Comparison of ENCODE assay signal across 8 cellular contexts in genomic region chr3:52454938-52455282, GRCh38. TPM values are rescaled to one million over a fixed set of nuclear protein-coding genes. Genes with fewer than 3 reads are reported as not detected.
DNase-seq lines count a peak whose midpoint lies in the region; ATAC-seq and TF ChIP-seq lines count a peak whose summit lies in the region.

No MANE protein-coding gene starts in this region.

- no peaks in the 10 kb centered on the region for H3K9me3 Mint-ChIP-seq in chondrocyte (ENCODE audit: low read depth)
- no peaks in the 10 kb centered on the region for H3K9me3 Mint-ChIP-seq in natural killer cell

- no peak for TF ChIP-seq CTCF in chondrocyte (IDR thresholded peaks at IDR 0.05)
- no peak for TF ChIP-seq CTCF in natural killer cell (IDR thresholded peaks at IDR 0.05)

- peak overlapping the region; percentile 77; the same call in 1 of the 2 replicates for H3K27ac ChIP-seq in BLaER1

- DNase-seq in chondrocyte (ENCODE audit: low spot score) (no peak), natural killer cell (no peak), DMS153 treated with DMSO at 0.1 percent for 48 hours (lab: John Stamatoyannopoulos, UW; ENCODE audit: unreplicated experiment) (no peak), midbrain (lab: John Stamatoyannopoulos, UW) (no peak)
- no peak for DNase-seq in stimulated activated naive CD4-positive, alpha-beta T cell treated with Interleukin-2 at 50 U/mL for 16 hours (lab: John Stamatoyannopoulos, UW)

- H4K20me1 ChIP-seq in BLaER1: peaks cover 17% of the 10 kb centered on the region; the same call in 1 of the 2 replicates

- peak overlapping the region; percentile 95 for H3K4me2 ChIP-seq in BLaER1

- peak overlapping the region; percentile 76 for H3K9ac ChIP-seq in BLaER1

- peak overlapping the region; percentile 74 for H3K27ac Mint-ChIP-seq in chondrocyte (ENCODE audit: unreplicated experiment)
- H3K27ac Mint-ChIP-seq in natural killer cell: peak overlapping the region; percentile 95 to 96

- peak overlapping the region; percentile 95 for H3K4me3 ChIP-seq in BLaER1

- H3K9me3 ChIP-seq in BLaER1: no peaks in the 10 kb centered on the region

- ATAC-seq in HG03354 (IDR thresholded peaks at IDR 0.05; ENCODE audit: poor library complexity, severe bottlenecking, unreplicated experiment) (peak; percentile 3), natural killer cell (no peak), GM18870 (IDR thresholded peaks at IDR 0.05; ENCODE audit: unreplicated experiment) (no peak)

- no peaks in the 10 kb centered on the region for H3K27me3 ChIP-seq in BLaER1

- H3K36me3 Mint-ChIP-seq in chondrocyte (ENCODE audit: low read depth) (peaks cover 10% of the 10 kb centered on the region), natural killer cell (no peaks in the 10 kb centered on the region)

- no peaks in the 10 kb centered on the region for H3K27me3 Mint-ChIP-seq in chondrocyte (ENCODE audit: low read depth)
- H3K27me3 Mint-ChIP-seq in natural killer cell (ENCODE audit: low read depth in 2 of 2): no peaks in the 10 kb centered on the region

- intact Hi-C loops in natural killer cell (cut with micrococcal nuclease): loop anchor here (5.0 kb wide), 1 partner anchor 82 kb away; the partner anchor contains the start of gene UQCC5

- peaks cover 26% of the 10 kb centered on the region for H3K4me1 ChIP-seq in BLaER1

- peaks cover 28% of the 10 kb centered on the region for H3K36me3 ChIP-seq in BLaER1

- peaks cover 40% of the 10 kb centered on the region for H3K4me1 Mint-ChIP-seq in chondrocyte (ENCODE audit: low read depth)
- H3K4me1 Mint-ChIP-seq in natural killer cell: peaks cover 46 to 50% of the 10 kb centered on the region in 2 donors

- H3K4me3 Mint-ChIP-seq in chondrocyte (ENCODE audit: unreplicated experiment) (peak overlapping the region; percentile 100), natural killer cell (peak overlapping the region; percentile 96)

RNA-seq across cellular contexts. Expression of gene NISCH, which starts 0.5 kb away (rescaled TPM):
- total RNA-seq in chondrocyte (97.6 to 121 TPM (median 101 TPM) in 3 replicates), natural killer cell (100 to 1,000 TPM; 162 to 191 (median 175) TPM)

RNA-seq across cellular contexts. Expression of gene TNNC1, which starts 1.1 kb away (rescaled TPM):
- 3.3 to 13.7 TPM (median 12.7 TPM) in 3 replicates for total RNA-seq in chondrocyte
- total RNA-seq in natural killer cell: 1 to 10 TPM in 2 of 3 donors, not detected in 1; 1.1 to 1.2 TPM

RNA-seq across cellular contexts. Expression of gene SEMA3G, which starts 10.0 kb away (rescaled TPM):
- total RNA-seq in chondrocyte (0.17 TPM in 1 of 3 replicates, not detected in the others), natural killer cell (under 1 TPM in 2 of 3 donors, not detected in 1; 0.07 to 0.55 TPM)

RNA-seq across cellular contexts. Expression of gene STAB1, which starts 40.2 kb away (rescaled TPM):
- total RNA-seq in chondrocyte (not detected in 3 replicates), natural killer cell (10 to 100 TPM in 1 of 3 donors, 1 to 10 TPM in 2; 1.8 to 26.5 (median 5.9) TPM)

RNA-seq across cellular contexts. Expression of gene PHF7, which starts 44.5 kb away (rescaled TPM):
- total RNA-seq in chondrocyte (5.1 to 7.1 TPM (median 5.5 TPM) in 3 replicates), natural killer cell (10 to 100 TPM; 10.9 to 13.5 (median 13.5) TPM)
